Comparison of ENCODE assay signal across 1 cellular context in the genomic region with DNA sequence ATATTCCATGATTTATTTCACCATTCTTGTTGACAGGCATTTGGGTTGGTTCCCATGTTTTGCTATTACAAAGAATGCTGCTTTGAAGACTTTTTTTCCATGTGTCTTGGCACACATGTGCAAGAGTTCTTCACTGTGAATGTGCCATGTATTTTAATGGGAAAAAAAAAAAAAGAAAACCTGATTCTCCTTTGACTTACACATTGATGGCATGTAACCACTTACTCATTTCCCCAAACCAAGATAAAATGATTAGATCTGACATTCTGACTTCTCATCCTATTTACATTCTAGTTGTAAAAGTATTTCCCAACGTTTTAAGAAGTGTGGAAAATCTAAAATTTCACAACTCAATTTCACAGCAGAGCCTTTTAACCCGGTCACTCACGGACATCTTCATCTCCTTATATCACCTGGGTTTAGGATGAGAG.
TF ChIP-seq lines count a peak whose summit lies in the region.

No MANE protein-coding gene starts in this region.

TF ChIP-seq in endothelial cell of umbilical vein, 7 proteins besides CTCF, POLR2A, EP300 and RAD21:
- no peak for TF ChIP-seq MYC (IDR thresholded peaks at IDR 0.05; ENCODE audit: low read depth, low read length)
- TF ChIP-seq GATA2 (IDR thresholded peaks at IDR 0.05; ENCODE audit: insufficient read depth, insufficient read length, low read depth, low read length), result no peak
- TF ChIP-seq FOS (IDR thresholded peaks at IDR 0.05; ENCODE audit: borderline replicate concordance, insufficient read depth, low read length), result no peak
